Comparison of ENCODE assay signal across 25 cellular contexts in genomic region chr12:72523754-72524153, GRCh38.
A peak's percentile ranks its signal among the peaks of the same experiment; 100 is the strongest.
DNase-seq lines count a peak whose midpoint lies in the region; ATAC-seq and TF ChIP-seq lines count a peak whose summit lies in the region.
"Had no signal": no experiment of that assay in that cellular context is flagged by ENCODE, and none has a peak within 500 bp of the region (broad histone marks: within the 10 kb centered on the region; RNA-seq: fewer than 3 reads in every experiment).

No MANE protein-coding gene starts in this region.

- CTCF ChIA-PET in SK-N-SH (lab: Yijun Ruan, JAX): no interaction called here
- CTCF ChIA-PET in PC-3 (lab: Charles Lee): no interaction called here

- DNase-seq in SK-N-SH (peak; percentile 10), hepatocyte (ENCODE audit: low spot score) (no peak), islet precursor cell (no peak), PC-3 (no peak)
- no peak for DNase-seq in activated CD8-positive, alpha-beta memory T cell treated with anti-CD3 and anti-CD28 coated beads for 24 hours
- DNase-seq: activated CD4-positive, alpha-beta T cell treated with anti-CD3 and anti-CD28 coated beads, Interleukin-2, amount 50 U/mL, for 4 hours; activated naive CD4-positive, alpha-beta T cell treated with Interleukin-2 at 50 U/mL for 16 hours; activated T-cell treated with anti-CD3 and anti-CD28 coated beads, Interleukin-2, amount 50 U/mL, for 48 hours; CD4-positive, alpha-beta memory T cell; central memory CD4-positive, alpha-beta T cell; effector memory CD8-positive, alpha-beta T cell; erythroblast; Kasumi-1; kidney glomerular epithelial cell; NCI-H1092 treated with DMSO at 0.1 percent for 48 hours; NCI-H226; NCI-H526 treated with DMSO at 0.1 percent for 48 hours; NK-92 treated with Interleukin-12 subunit alpha and Interleukin-12 subunit beta, amount 100 ng/mL, for 24 hours; right cardiac atrium; stimulated activated CD4-positive, alpha-beta T cell treated with anti-CD3 and anti-CD28 coated beads, Interleukin-4, amount 100 ng/mL, for 1 hour; stomach; uterus had no signal

- H3K4me3 ChIP-seq in SK-N-SH (ENCODE audit: low read depth in 2 of 2, low read length in 1 of 2) (no peak overlapping the region), OCI-LY1 (ENCODE audit: low read depth, low read length, poor library complexity, severe bottlenecking) (no peak overlapping the region), hepatocyte (no peak overlapping the region), PC-3 (ENCODE audit: low read length) (no peak overlapping the region)
- H3K4me3 ChIP-seq: stomach, uterus had no signal

- H3K27ac ChIP-seq in SK-N-SH (ENCODE audit: low read depth in 2 of 2, low read length in 1 of 2) (no peak overlapping the region), OCI-LY1 (ENCODE audit: low read depth, low read length, poor library complexity, severe bottlenecking) (peak overlapping the region; percentile 67), hepatocyte (no peak overlapping the region), PC-3 (ENCODE audit: low read length) (no peak overlapping the region)
- H3K27ac ChIP-seq: stomach, uterus had no signal

- intact Hi-C loops in PC-3 (cut with micrococcal nuclease): no loop called here

- H3K79me2 ChIP-seq in SK-N-SH (ENCODE audit: insufficient read depth) (no peaks in the 10 kb centered on the region), OCI-LY1 (ENCODE audit: insufficient read depth, low read length) (no peaks in the 10 kb centered on the region), hepatocyte (no peaks in the 10 kb centered on the region), PC-3 (ENCODE audit: low read length) (no peaks in the 10 kb centered on the region)

- ATAC-seq in SK-N-SH treated with all-trans-retinoic acid at 6 μM for 48 hours (no peak), HG02840 (IDR thresholded peaks at IDR 0.05; ENCODE audit: low FRiP score, unreplicated experiment) (no peak), PC-3 (no peak)
- ATAC-seq: effector memory CD8-positive, alpha-beta T cell; right cardiac atrium had no signal

- POLR2A ChIA-PET in SK-N-SH (lab: Yijun Ruan, JAX) (no interaction called here), PC-3 (lab: Charles Lee; ENCODE audit: unreplicated experiment) (no interaction called here)

- H3K9ac ChIP-seq in SK-N-SH (no peak overlapping the region), OCI-LY1 (ENCODE audit: low read length) (no peak overlapping the region; the same call in 1 of the 2 replicates), PC-3 (ENCODE audit: low read length) (no peak overlapping the region)

- H3K4me2 ChIP-seq in SK-N-SH (no peak overlapping the region), OCI-LY1 (ENCODE audit: low read length) (peak overlapping the region; percentile 28), hepatocyte (no peak overlapping the region), PC-3 (ENCODE audit: low read length) (no peak overlapping the region)

- 0% methylated on average over 3 of the region's 3 CpGs for WGBS in SK-N-SH (ENCODE audit: low lambda C conversion rate)
- WGBS in hepatocyte (ENCODE audit: low lambda C conversion rate, missing lambda C conversion rate): 22% methylated on average over 3 of the region's 3 CpGs

- no peak overlapping the region for H2AFZ ChIP-seq in SK-N-SH (ENCODE audit: low read depth)
- H2AFZ ChIP-seq in OCI-LY1 (ENCODE audit: low read length): peak overlapping the region; percentile 76
- peak overlapping the region; percentile 22 for H2AFZ ChIP-seq in hepatocyte
- H2AFZ ChIP-seq in PC-3 (ENCODE audit: low read length): no peak overlapping the region

- TF ChIP-seq EP300 in SK-N-SH (IDR thresholded peaks at IDR 0.05; ENCODE audit: borderline replicate concordance in 1 of 2, low read depth in 1 of 2, low read length in 1 of 2): peak in 1 of 2 experiments; percentile 27; a peak in 1 of 4 replicates

- TF ChIP-seq CTCF in SK-N-SH (IDR thresholded peaks at IDR 0.05) (no peak), OCI-LY1 (IDR thresholded peaks at IDR 0.05; ENCODE audit: low read length) (no peak), hepatocyte (IDR thresholded peaks at IDR 0.05; ENCODE audit: poor library complexity) (no peak), PC-3 (conservative IDR thresholded peaks at IDR 0.05; ENCODE audit: low read depth, low read length) (no peak)

- H4K20me1 ChIP-seq in SK-N-SH (ENCODE audit: insufficient read depth) (no peaks in the 10 kb centered on the region), OCI-LY1 (ENCODE audit: insufficient read depth, low read length) (no peaks in the 10 kb centered on the region), hepatocyte (ENCODE audit: insufficient read depth, poor library complexity, severe bottlenecking) (no peaks in the 10 kb centered on the region), PC-3 (ENCODE audit: low read length) (no peaks in the 10 kb centered on the region)

- no peaks in the 10 kb centered on the region for H3K9me2 ChIP-seq in SK-N-SH
- no peaks in the 10 kb centered on the region for H3K9me2 ChIP-seq in OCI-LY1 (ENCODE audit: low read depth, low read length)
- H3K9me2 ChIP-seq in hepatocyte (replicated peaks; ENCODE audit: insufficient read depth): no peaks in the 10 kb centered on the region
- no peaks in the 10 kb centered on the region for H3K9me2 ChIP-seq in PC-3 (replicated peaks; ENCODE audit: low read length)

- H3K27me3 ChIP-seq in SK-N-SH (ENCODE audit: insufficient read depth): no peaks in the 10 kb centered on the region
- H3K27me3 ChIP-seq in OCI-LY1 (ENCODE audit: insufficient read depth, low read length): no peaks in the 10 kb centered on the region
- H3K27me3 ChIP-seq in hepatocyte: no peaks in the 10 kb centered on the region
- no peaks in the 10 kb centered on the region for H3K27me3 ChIP-seq in PC-3 (ENCODE audit: low read length)
- H3K27me3 ChIP-seq: stomach, uterus had no signal

- no peak for TF ChIP-seq RAD21 in SK-N-SH (IDR thresholded peaks at IDR 0.05; ENCODE audit: low read length)

- no peaks in the 10 kb centered on the region for H3F3A ChIP-seq in SK-N-SH (replicated peaks; ENCODE audit: insufficient read depth)
- no peaks in the 10 kb centered on the region for H3F3A ChIP-seq in OCI-LY1 (ENCODE audit: insufficient read depth, low read length)
- H3F3A ChIP-seq in PC-3 (ENCODE audit: low read length, unreplicated experiment): no peaks in the 10 kb centered on the region

- H3K4me1 ChIP-seq in SK-N-SH (ENCODE audit: control insufficient read depth in 1 of 2, insufficient read depth in 2 of 2, low read depth in 1 of 2, low read length in 1 of 2) (no peaks in the 10 kb centered on the region; a peak in 1 of 4 replicates), OCI-LY1 (ENCODE audit: insufficient read depth, low read length, severe bottlenecking) (peaks cover 30% of the 10 kb centered on the region), hepatocyte (ENCODE audit: insufficient read depth) (peaks cover 9% of the 10 kb centered on the region), PC-3 (ENCODE audit: insufficient read depth, low read length) (no peaks in the 10 kb centered on the region)
- H3K4me1 ChIP-seq: stomach, uterus had no signal

- H3K36me3 ChIP-seq in SK-N-SH (replicated peaks in 1 of 2; ENCODE audit: control insufficient read depth in 1 of 2, insufficient read depth in 2 of 2, low read length in 1 of 2) (no peaks in the 10 kb centered on the region), OCI-LY1 (ENCODE audit: insufficient read depth, low read length) (no peaks in the 10 kb centered on the region), hepatocyte (replicated peaks; ENCODE audit: insufficient read depth, low read depth) (no peaks in the 10 kb centered on the region), PC-3 (ENCODE audit: low read depth, low read length) (no peaks in the 10 kb centered on the region)
- H3K36me3 ChIP-seq: stomach, uterus had no signal

- no TSS peak for BruUV-seq in PC-3 (replicated peaks; lab: Mats Ljungman, UMichigan)

- H3K9me3 ChIP-seq in SK-N-SH (no peaks in the 10 kb centered on the region), OCI-LY1 (ENCODE audit: low read length) (no peaks in the 10 kb centered on the region), hepatocyte (ENCODE audit: low read depth) (no peaks in the 10 kb centered on the region), PC-3 (ENCODE audit: low read length) (no peaks in the 10 kb centered on the region)
- H3K9me3 ChIP-seq: stomach, uterus had no signal

TF ChIP-seq in SK-N-SH, 30 proteins besides CTCF, POLR2A, EP300 and RAD21 (continues in another document):
- TF ChIP-seq GATA2 (CRISPR knock-in tag; IDR thresholded peaks at IDR 0.05): 0 out of 2 replicates have a peak, but pooled peaks have one; percentile 35
- TF ChIP-seq EZH2phosphoT487 (IDR thresholded peaks at IDR 0.05; ENCODE audit: borderline replicate concordance, low read depth): no peak

TF ChIP-seq in SK-N-SH treated with all-trans-retinoic acid at 6 μM for 48 hours, 23 proteins besides CTCF, POLR2A, EP300 and RAD21:
- TF ChIP-seq CREB5 (CRISPR knock-in tag; IDR thresholded peaks at IDR 0.05; ENCODE audit: low read depth): no peak
- no peak for TF ChIP-seq BACH2 (CRISPR knock-in tag; IDR thresholded peaks at IDR 0.05; ENCODE audit: borderline replicate concordance)
- no peak for TF ChIP-seq ZNF8 (CRISPR knock-in tag; IDR thresholded peaks at IDR 0.05)

Comparison
In these comparisons a context has a peak if more than half of its experiments do, and no peak if none do; other contexts are left out.
1. H2AFZ ChIP-seq: peak in OCI-LY1 (single experiment) and hepatocyte (single experiment); none in SK-N-SH (single experiment) and PC-3 (single experiment).